In the genomic region with DNA sequence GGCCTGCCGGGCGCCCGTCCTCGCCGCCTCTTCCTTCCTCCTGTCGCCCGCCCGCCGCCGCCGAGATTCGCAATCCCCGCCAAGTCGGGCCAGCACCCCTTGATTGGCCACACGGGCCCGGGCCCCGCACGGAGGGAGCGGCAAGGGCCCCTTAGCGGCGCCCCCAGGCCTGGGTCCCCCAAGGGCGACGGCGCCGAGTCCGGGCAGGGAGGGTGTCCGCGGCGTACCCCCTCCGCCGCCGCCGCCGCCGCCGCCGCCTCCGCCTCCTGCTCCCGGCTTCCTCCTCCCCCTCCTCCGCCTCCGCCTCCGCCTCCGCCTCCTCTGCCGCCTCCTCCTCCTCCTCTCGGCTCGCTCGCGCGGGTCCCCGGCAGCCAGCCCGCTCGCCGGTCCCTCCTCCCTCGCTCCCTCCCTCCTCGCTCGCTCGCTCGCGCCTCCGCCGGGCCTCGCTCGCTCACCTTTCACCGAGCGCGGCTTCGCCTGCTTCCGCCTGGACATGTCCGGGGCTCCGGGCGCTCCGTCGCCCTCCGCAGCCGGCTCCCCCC, we compare ENCODE assay signal across 1 cellular context.
TF ChIP-seq lines count a peak whose summit lies in the region.

No MANE protein-coding gene starts in this region.

TF ChIP-seq in HepG2, 621 proteins besides CTCF, POLR2A, EP300 and RAD21 (continued from another document and continues in another):
- TF ChIP-seq ZNF276 (CRISPR knock-in tag; IDR thresholded peaks at IDR 0.05; ENCODE audit: low read depth) (no peak), TCF7 (IDR thresholded peaks at IDR 0.05; ENCODE audit: low read depth) (no peak), ZNF776 (CRISPR knock-in tag; IDR thresholded peaks at IDR 0.05) (no peak), THYN1 (CRISPR knock-in tag; IDR thresholded peaks at IDR 0.05; ENCODE audit: borderline replicate concordance, low read depth) (no peak), FOSL1 (CRISPR knock-in tag; IDR thresholded peaks at IDR 0.05; ENCODE audit: borderline replicate concordance) (no peak), HOXA3 (CRISPR knock-in tag; IDR thresholded peaks at IDR 0.05) (no peak), ZNF34 (CRISPR knock-in tag; IDR thresholded peaks at IDR 0.05; ENCODE audit: borderline replicate concordance) (no peak), ELF3 (CRISPR knock-in tag; IDR thresholded peaks at IDR 0.05) (peak; percentile 47), KLF16 (CRISPR knock-in tag; IDR thresholded peaks at IDR 0.05) (no peak), ZSCAN20 (CRISPR knock-in tag; IDR thresholded peaks at IDR 0.05; ENCODE audit: borderline replicate concordance) (no peak; the same call in 1 of the 2 replicates), ZSCAN9 (CRISPR knock-in tag; IDR thresholded peaks at IDR 0.05; ENCODE audit: borderline replicate concordance) (no peak), ZNF547 (CRISPR knock-in tag; IDR thresholded peaks at IDR 0.05) (no peak), ZNF441 (CRISPR knock-in tag; IDR thresholded peaks at IDR 0.05; ENCODE audit: borderline replicate concordance) (peak; percentile 66; the same call in 1 of the 2 replicates), SP1 (IDR thresholded peaks at IDR 0.05) (no peak), SP1 (CRISPR knock-in tag; IDR thresholded peaks at IDR 0.05) (no peak), SMARCE1 (IDR thresholded peaks at IDR 0.05; ENCODE audit: borderline replicate concordance) (no peak), ZNF709 (CRISPR knock-in tag; IDR thresholded peaks at IDR 0.05) (no peak), SRY (CRISPR knock-in tag; IDR thresholded peaks at IDR 0.05) (0 out of 2 replicates have a peak, but pooled peaks have one; percentile 32), ZNF556 (CRISPR knock-in tag; IDR thresholded peaks at IDR 0.05; ENCODE audit: borderline replicate concordance) (0 out of 2 replicates have a peak, but pooled peaks have one; percentile 24), HOXA7 (CRISPR knock-in tag; IDR thresholded peaks at IDR 0.05) (no peak), BRD4 (CRISPR knock-in tag; IDR thresholded peaks at IDR 0.05) (no peak), ZBTB8A (CRISPR knock-in tag; IDR thresholded peaks at IDR 0.05; ENCODE audit: borderline replicate concordance, low read depth) (no peak), ATAD3A (CRISPR knock-in tag; IDR thresholded peaks at IDR 0.05) (no peak), KLF15 (CRISPR knock-in tag; IDR thresholded peaks at IDR 0.05; ENCODE audit: borderline replicate concordance) (no peak), TBX3 (IDR thresholded peaks at IDR 0.05; ENCODE audit: borderline replicate concordance) (no peak), ARHGAP35 (CRISPR knock-in tag; IDR thresholded peaks at IDR 0.05; ENCODE audit: borderline replicate concordance) (no peak), ZNF562 (CRISPR knock-in tag; IDR thresholded peaks at IDR 0.05; ENCODE audit: borderline replicate concordance) (no peak), RBAK (CRISPR knock-in tag; IDR thresholded peaks at IDR 0.05) (no peak), LRRFIP1 (CRISPR knock-in tag; conservative IDR thresholded peaks at IDR 0.05) (no peak), RXRB (CRISPR knock-in tag; IDR thresholded peaks at IDR 0.05; ENCODE audit: borderline replicate concordance) (0 out of 2 replicates have a peak, but pooled peaks have one; percentile 46), ZNF639 (CRISPR knock-in tag; conservative IDR thresholded peaks at IDR 0.05) (peak; percentile 49; the same call in 1 of the 2 replicates), HDAC1 (CRISPR knock-in tag; IDR thresholded peaks at IDR 0.05) (0 out of 2 replicates have a peak, but pooled peaks have one; percentile 36), ZSCAN31 (CRISPR knock-in tag; IDR thresholded peaks at IDR 0.05; ENCODE audit: low read depth) (no peak), PHF21A (CRISPR knock-in tag; IDR thresholded peaks at IDR 0.05) (no peak), SMARCC2 (IDR thresholded peaks at IDR 0.05) (no peak)
- TF ChIP-seq, protein P1, sequence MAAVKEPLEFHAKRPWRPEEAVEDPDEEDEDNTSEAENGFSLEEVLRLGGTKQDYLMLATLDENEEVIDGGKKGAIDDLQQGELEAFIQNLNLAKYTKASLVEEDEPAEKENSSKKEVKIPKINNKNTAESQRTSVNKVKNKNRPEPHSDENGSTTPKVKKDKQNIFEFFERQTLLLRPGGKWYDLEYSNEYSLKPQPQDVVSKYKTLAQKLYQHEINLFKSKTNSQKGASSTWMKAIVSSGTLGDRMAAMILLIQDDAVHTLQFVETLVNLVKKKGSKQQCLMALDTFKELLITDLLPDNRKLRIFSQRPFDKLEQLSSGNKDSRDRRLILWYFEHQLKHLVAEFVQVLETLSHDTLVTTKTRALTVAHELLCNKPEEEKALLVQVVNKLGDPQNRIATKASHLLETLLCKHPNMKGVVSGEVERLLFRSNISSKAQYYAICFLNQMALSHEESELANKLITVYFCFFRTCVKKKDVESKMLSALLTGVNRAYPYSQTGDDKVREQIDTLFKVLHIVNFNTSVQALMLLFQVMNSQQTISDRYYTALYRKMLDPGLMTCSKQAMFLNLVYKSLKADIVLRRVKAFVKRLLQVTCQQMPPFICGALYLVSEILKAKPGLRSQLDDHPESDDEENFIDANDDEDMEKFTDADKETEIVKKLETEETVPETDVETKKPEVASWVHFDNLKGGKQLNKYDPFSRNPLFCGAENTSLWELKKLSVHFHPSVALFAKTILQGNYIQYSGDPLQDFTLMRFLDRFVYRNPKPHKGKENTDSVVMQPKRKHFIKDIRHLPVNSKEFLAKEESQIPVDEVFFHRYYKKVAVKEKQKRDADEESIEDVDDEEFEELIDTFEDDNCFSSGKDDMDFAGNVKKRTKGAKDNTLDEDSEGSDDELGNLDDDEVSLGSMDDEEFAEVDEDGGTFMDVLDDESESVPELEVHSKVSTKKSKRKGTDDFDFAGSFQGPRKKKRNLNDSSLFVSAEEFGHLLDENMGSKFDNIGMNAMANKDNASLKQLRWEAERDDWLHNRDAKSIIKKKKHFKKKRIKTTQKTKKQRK (IDR thresholded peaks at IDR 0.05; ENCODE audit: low read length) = no peak
- TF ChIP-seq, protein P2, sequence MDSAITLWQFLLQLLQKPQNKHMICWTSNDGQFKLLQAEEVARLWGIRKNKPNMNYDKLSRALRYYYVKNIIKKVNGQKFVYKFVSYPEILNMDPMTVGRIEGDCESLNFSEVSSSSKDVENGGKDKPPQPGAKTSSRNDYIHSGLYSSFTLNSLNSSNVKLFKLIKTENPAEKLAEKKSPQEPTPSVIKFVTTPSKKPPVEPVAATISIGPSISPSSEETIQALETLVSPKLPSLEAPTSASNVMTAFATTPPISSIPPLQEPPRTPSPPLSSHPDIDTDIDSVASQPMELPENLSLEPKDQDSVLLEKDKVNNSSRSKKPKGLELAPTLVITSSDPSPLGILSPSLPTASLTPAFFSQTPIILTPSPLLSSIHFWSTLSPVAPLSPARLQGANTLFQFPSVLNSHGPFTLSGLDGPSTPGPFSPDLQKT (CRISPR knock-in tag; IDR thresholded peaks at IDR 0.05; ENCODE audit: borderline replicate concordance) = no peak
- TF ChIP-seq, protein P3, sequence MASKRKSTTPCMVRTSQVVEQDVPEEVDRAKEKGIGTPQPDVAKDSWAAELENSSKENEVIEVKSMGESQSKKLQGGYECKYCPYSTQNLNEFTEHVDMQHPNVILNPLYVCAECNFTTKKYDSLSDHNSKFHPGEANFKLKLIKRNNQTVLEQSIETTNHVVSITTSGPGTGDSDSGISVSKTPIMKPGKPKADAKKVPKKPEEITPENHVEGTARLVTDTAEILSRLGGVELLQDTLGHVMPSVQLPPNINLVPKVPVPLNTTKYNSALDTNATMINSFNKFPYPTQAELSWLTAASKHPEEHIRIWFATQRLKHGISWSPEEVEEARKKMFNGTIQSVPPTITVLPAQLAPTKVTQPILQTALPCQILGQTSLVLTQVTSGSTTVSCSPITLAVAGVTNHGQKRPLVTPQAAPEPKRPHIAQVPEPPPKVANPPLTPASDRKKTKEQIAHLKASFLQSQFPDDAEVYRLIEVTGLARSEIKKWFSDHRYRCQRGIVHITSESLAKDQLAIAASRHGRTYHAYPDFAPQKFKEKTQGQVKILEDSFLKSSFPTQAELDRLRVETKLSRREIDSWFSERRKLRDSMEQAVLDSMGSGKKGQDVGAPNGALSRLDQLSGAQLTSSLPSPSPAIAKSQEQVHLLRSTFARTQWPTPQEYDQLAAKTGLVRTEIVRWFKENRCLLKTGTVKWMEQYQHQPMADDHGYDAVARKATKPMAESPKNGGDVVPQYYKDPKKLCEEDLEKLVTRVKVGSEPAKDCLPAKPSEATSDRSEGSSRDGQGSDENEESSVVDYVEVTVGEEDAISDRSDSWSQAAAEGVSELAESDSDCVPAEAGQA (IDR thresholded peaks at IDR 0.05; ENCODE audit: low read depth) = no peak
- TF ChIP-seq, protein P3 (CRISPR knock-in tag; IDR thresholded peaks at IDR 0.05; ENCODE audit: borderline replicate concordance) = no peak
- TF ChIP-seq, protein P4, sequence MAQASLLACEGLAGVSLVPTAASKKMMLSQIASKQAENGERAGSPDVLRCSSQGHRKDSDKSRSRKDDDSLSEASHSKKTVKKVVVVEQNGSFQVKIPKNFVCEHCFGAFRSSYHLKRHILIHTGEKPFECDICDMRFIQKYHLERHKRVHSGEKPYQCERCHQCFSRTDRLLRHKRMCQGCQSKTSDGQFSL (CRISPR knock-in tag; IDR thresholded peaks at IDR 0.05) = no peak
- TF ChIP-seq, protein P5, sequence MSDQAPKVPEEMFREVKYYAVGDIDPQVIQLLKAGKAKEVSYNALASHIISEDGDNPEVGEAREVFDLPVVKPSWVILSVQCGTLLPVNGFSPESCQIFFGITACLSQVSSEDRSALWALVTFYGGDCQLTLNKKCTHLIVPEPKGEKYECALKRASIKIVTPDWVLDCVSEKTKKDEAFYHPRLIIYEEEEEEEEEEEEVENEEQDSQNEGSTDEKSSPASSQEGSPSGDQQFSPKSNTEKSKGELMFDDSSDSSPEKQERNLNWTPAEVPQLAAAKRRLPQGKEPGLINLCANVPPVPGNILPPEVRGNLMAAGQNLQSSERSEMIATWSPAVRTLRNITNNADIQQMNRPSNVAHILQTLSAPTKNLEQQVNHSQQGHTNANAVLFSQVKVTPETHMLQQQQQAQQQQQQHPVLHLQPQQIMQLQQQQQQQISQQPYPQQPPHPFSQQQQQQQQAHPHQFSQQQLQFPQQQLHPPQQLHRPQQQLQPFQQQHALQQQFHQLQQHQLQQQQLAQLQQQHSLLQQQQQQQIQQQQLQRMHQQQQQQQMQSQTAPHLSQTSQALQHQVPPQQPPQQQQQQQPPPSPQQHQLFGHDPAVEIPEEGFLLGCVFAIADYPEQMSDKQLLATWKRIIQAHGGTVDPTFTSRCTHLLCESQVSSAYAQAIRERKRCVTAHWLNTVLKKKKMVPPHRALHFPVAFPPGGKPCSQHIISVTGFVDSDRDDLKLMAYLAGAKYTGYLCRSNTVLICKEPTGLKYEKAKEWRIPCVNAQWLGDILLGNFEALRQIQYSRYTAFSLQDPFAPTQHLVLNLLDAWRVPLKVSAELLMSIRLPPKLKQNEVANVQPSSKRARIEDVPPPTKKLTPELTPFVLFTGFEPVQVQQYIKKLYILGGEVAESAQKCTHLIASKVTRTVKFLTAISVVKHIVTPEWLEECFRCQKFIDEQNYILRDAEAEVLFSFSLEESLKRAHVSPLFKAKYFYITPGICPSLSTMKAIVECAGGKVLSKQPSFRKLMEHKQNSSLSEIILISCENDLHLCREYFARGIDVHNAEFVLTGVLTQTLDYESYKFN (CRISPR knock-in tag; conservative IDR thresholded peaks at IDR 0.05) = no peak
